Comparison of ENCODE assay signal across 8 cellular contexts in genomic region chr10:99329891-99330674, GRCh38. TPM values are rescaled to one million over a fixed set of nuclear protein-coding genes. Genes with fewer than 3 reads are reported as not detected.
DNase-seq lines count a peak whose midpoint lies in the region; ATAC-seq and TF ChIP-seq lines count a peak whose summit lies in the region.

No MANE protein-coding gene starts in this region.

- H2AFZ ChIP-seq in GM23248, result peak overlapping the region; percentile 74

- H3K9me3 ChIP-seq in ES-I3 (ENCODE audit: control insufficient read depth, insufficient read depth, low read length) (no peaks in the 10 kb centered on the region; the same call in 1 of the 2 replicates), GM23248 (ENCODE audit: low read depth) (no peaks in the 10 kb centered on the region), mucosa of descending colon (no peaks in the 10 kb centered on the region)

- no peak for TF ChIP-seq CTCF in mucosa of descending colon (IDR thresholded peaks at IDR 0.05)

- ATAC-seq in mucosa of descending colon (peak; percentile 52), GM18520 (IDR thresholded peaks at IDR 0.05; ENCODE audit: unreplicated experiment) (no peak)

- peak; percentile 70 for DNase-seq in GM23248
- DNase-seq in NCI-H69 (lab: John Stamatoyannopoulos, UW), result peak; percentile 61
- DNase-seq in ecto neural progenitor cell (ENCODE audit: low spot score), result peak; percentile 70
- no peak for DNase-seq in mucosa of descending colon
- no peak for DNase-seq in RPMI8226
- DNase-seq in NOMO-1 treated with dmso at 0.1 percent for 144 hours (lab: John Stamatoyannopoulos, UW; ENCODE audit: unreplicated experiment), result no peak

- no peaks in the 10 kb centered on the region for H3K4me1 ChIP-seq in ES-I3 (ENCODE audit: insufficient read depth, low read length)
- no peaks in the 10 kb centered on the region for H3K4me1 ChIP-seq in GM23248 (ENCODE audit: insufficient read depth)
- peaks cover 7% of the 10 kb centered on the region for H3K4me1 ChIP-seq in mucosa of descending colon (ENCODE audit: low read depth)

- H3K9me2 ChIP-seq in GM23248 (ENCODE audit: insufficient read depth), result no peaks in the 10 kb centered on the region

- no peaks in the 10 kb centered on the region for H3K27me3 ChIP-seq in GM23248 (replicated peaks; ENCODE audit: insufficient read depth)

- H3F3A ChIP-seq in GM23248 (ENCODE audit: insufficient read depth), result 0 out of 2 replicates have a peak, but pooled peaks cover 3% of the 10 kb centered on the region

- in situ Hi-C loops in GM23248 (cut with MboI), result no loop called here

- WGBS in GM23248 (ENCODE audit: low coverage in 1 of 2, low lambda C conversion rate in 2 of 2, missing lambda C conversion rate in 2 of 2), 2 experiments, result 4 to 7% methylated on average over 49 to 70 of the region's 84 CpGs

- no peak overlapping the region for H3K27ac ChIP-seq in GM23248

- H3K4me3 ChIP-seq in GM23248 (peak overlapping the region; percentile 70), mucosa of descending colon (no peak overlapping the region)

- intact Hi-C loops in mucosa of descending colon (cut with DNase I, micrococcal nuclease), result no loop called here

- H3K36me3 ChIP-seq in ES-I3 (ENCODE audit: insufficient read depth, low read length) (no peaks in the 10 kb centered on the region), GM23248 (ENCODE audit: low read depth) (no peaks in the 10 kb centered on the region), mucosa of descending colon (ENCODE audit: low read depth) (no peaks in the 10 kb centered on the region)

- H3K4me2 ChIP-seq in GM23248 (ENCODE audit: unreplicated experiment), result peak overlapping the region; percentile 79

- peak overlapping the region; percentile 52; the same call in 1 of the 2 replicates for H3K9ac ChIP-seq in ES-I3 (ENCODE audit: low read depth, low read length)
- H3K9ac ChIP-seq in GM23248, result peak overlapping the region; percentile 33

- H4K20me1 ChIP-seq in GM23248 (ENCODE audit: insufficient read depth), result no peaks in the 10 kb centered on the region

- H3K79me2 ChIP-seq in GM23248 (ENCODE audit: insufficient read depth), result no peaks in the 10 kb centered on the region

RNA-seq across cellular contexts. Expression of gene CNNM1, which starts 0.9 kb away (rescaled TPM):
- 1.6 and 2.1 TPM in 2 replicates for total RNA-seq in GM23248 (2014; rRNA removed; shearing (Covaris generic))
- polyA plus RNA-seq in GM23248 (2016; fragmentation: Nextera tagmentation; extraction: Ambion mirVana), result 0.95 and 1.1 TPM in 2 replicates
- 1 to 10 TPM in 1 of 3 donors, under 1 TPM in 2; 0.24 to 1.2 (median 0.38) TPM for total RNA-seq in mucosa of descending colon

Comparison
In these comparisons a context has a peak if more than half of its experiments do, and no peak if none do; other contexts are left out.
1. DNase-seq: peak in GM23248 (single experiment), NCI-H69 (single experiment) and ecto neural progenitor cell (single experiment); none in mucosa of descending colon (0 of 3), RPMI8226 (single experiment) and NOMO-1 treated with dmso at 0.1 percent for 144 hours (single experiment).